Comparison of ENCODE assay signal across 19 cellular contexts in the genomic region with DNA sequence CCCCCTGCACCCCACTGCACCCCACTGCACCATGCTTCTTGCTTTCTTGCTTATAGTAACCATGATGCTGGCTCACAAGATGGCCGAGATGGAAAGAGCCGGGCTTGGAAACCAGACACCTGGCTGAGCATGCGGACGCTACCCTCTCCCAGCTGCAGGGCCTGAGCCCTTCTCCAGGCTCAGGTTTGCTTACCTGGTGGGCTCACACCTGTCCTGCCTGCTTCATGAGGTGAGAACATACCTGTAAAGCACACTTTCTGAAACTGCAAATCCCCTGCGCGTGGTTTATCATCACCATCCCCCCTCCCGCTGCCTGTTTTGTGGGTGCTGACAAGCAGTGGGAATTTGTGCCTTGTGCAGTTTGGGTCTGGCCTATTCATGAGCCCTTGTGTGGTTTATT.
"Had no signal": no experiment of that assay in that cellular context is flagged by ENCODE, and none has a peak within 500 bp of the region (broad histone marks: within the 10 kb centered on the region; RNA-seq: fewer than 3 reads in every experiment).

No MANE protein-coding gene starts in this region.

- H3K4me3 ChIP-seq: hepatocyte, psoas muscle, spleen, tibial artery, upper lobe of right lung, vagina had no signal

- DNase-seq: effector memory CD8-positive, alpha-beta T cell; erythroblast; foreskin melanocyte; left colon; mesendoderm; naive B cell; occipital lobe; psoas muscle; retina; spleen; stimulated activated CD4-positive, alpha-beta T cell treated with anti-CD3 and anti-CD28 coated beads, Interleukin-15, amount 100 ng/mL, for 24 hours; stimulated activated CD4-positive, alpha-beta T cell treated with anti-CD3 and anti-CD28 coated beads, Interleukin-1b, Interleukin-23, amount 100 ng/mL, for 48 hours; stimulated activated CD4-positive, alpha-beta T cell treated with anti-CD3 and anti-CD28 coated beads, Interleukin-4, amount 100 ng/mL, for 24 hours; tibial artery; upper lobe of right lung had no signal

- H3K27ac ChIP-seq: hepatocyte, psoas muscle, spleen, tibial artery, upper lobe of right lung, vagina had no signal

- ATAC-seq: effector memory CD8-positive, alpha-beta T cell; left colon; psoas muscle; sciatic nerve; stimulated activated memory B cell treated with anti-CD40 and anti-IgM and Interleukin-4, amounts not matched to agents 10 μg/mL and 1 μg/mL and 100 μg/mL, for 72 hours; upper lobe of right lung had no signal
